In genomic region chr20:25139061-25139705, GRCh38 we compare ENCODE assay signal across 1 cellular context.
TF ChIP-seq lines count a peak whose summit lies in the region.

No MANE protein-coding gene starts in this region.

TF ChIP-seq in SK-N-SH, 30 proteins besides CTCF, POLR2A, EP300 and RAD21 (continued from another document):
- TF ChIP-seq, protein P1, sequence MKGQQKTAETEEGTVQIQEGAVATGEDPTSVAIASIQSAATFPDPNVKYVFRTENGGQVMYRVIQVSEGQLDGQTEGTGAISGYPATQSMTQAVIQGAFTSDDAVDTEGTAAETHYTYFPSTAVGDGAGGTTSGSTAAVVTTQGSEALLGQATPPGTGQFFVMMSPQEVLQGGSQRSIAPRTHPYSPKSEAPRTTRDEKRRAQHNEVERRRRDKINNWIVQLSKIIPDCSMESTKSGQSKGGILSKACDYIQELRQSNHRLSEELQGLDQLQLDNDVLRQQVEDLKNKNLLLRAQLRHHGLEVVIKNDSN (IDR thresholded peaks at IDR 0.05; ENCODE audit: borderline replicate concordance, low read depth): no peak
